2 cellular contexts compared by ENCODE assay signal in genomic region chr22:20963201-20964052, GRCh38.
TF ChIP-seq lines count a peak whose summit lies in the region.

No MANE protein-coding gene starts in this region.

TF ChIP-seq in SK-N-SH, 30 proteins besides CTCF, POLR2A, EP300 and RAD21 (continued from another document):
- no peak for TF ChIP-seq GATA2 (CRISPR knock-in tag; IDR thresholded peaks at IDR 0.05)
- no peak for TF ChIP-seq TAF1 (IDR thresholded peaks at IDR 0.05; ENCODE audit: borderline replicate concordance, low read depth, low read length)
- no peak for TF ChIP-seq FOXM1 (IDR thresholded peaks at IDR 0.05; ENCODE audit: low read depth)
- TF ChIP-seq GABPA (IDR thresholded peaks at IDR 0.05; ENCODE audit: low read depth), result no peak
- TF ChIP-seq FOXJ3 (CRISPR knock-in tag; IDR thresholded peaks at IDR 0.05), result no peak
- TF ChIP-seq NFIC (IDR thresholded peaks at IDR 0.05; ENCODE audit: borderline replicate concordance), result no peak
- TF ChIP-seq ZBTB33 (IDR thresholded peaks at IDR 0.05; ENCODE audit: borderline replicate concordance, low read depth), result no peak
- no peak for TF ChIP-seq RXRA (IDR thresholded peaks at IDR 0.05; ENCODE audit: borderline replicate concordance, low read depth)
- no peak for TF ChIP-seq CHD2 (IDR thresholded peaks at IDR 0.05; ENCODE audit: low read length, partially characterized antibody)
- no peak for TF ChIP-seq SMC3 (IDR thresholded peaks at IDR 0.05; ENCODE audit: low read depth, low read length)
- no peak for TF ChIP-seq YY1 (IDR thresholded peaks at IDR 0.05; ENCODE audit: low read depth)
- TF ChIP-seq JUND (IDR thresholded peaks at IDR 0.05), result no peak
- no peak for TF ChIP-seq TEAD4 (IDR thresholded peaks at IDR 0.05; ENCODE audit: borderline replicate concordance, insufficient read depth)
- TF ChIP-seq EZH2phosphoT487 (IDR thresholded peaks at IDR 0.05; ENCODE audit: borderline replicate concordance, low read depth), result no peak
- TF ChIP-seq, protein P1, sequence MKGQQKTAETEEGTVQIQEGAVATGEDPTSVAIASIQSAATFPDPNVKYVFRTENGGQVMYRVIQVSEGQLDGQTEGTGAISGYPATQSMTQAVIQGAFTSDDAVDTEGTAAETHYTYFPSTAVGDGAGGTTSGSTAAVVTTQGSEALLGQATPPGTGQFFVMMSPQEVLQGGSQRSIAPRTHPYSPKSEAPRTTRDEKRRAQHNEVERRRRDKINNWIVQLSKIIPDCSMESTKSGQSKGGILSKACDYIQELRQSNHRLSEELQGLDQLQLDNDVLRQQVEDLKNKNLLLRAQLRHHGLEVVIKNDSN (IDR thresholded peaks at IDR 0.05; ENCODE audit: borderline replicate concordance, low read depth), result no peak
- no peak for TF ChIP-seq RCOR1 (IDR thresholded peaks at IDR 0.05; ENCODE audit: low read length)

TF ChIP-seq in SK-N-SH treated with all-trans-retinoic acid at 6 μM for 48 hours, 23 proteins besides CTCF, POLR2A, EP300 and RAD21 (continued from another document):
- TF ChIP-seq GLIS3 (CRISPR knock-in tag; IDR thresholded peaks at IDR 0.05), result no peak
- TF ChIP-seq PPARA (CRISPR knock-in tag; IDR thresholded peaks at IDR 0.05; ENCODE audit: borderline replicate concordance), result no peak
- TF ChIP-seq ZNF8 (CRISPR knock-in tag; IDR thresholded peaks at IDR 0.05), result no peak
- TF ChIP-seq, protein P2, sequence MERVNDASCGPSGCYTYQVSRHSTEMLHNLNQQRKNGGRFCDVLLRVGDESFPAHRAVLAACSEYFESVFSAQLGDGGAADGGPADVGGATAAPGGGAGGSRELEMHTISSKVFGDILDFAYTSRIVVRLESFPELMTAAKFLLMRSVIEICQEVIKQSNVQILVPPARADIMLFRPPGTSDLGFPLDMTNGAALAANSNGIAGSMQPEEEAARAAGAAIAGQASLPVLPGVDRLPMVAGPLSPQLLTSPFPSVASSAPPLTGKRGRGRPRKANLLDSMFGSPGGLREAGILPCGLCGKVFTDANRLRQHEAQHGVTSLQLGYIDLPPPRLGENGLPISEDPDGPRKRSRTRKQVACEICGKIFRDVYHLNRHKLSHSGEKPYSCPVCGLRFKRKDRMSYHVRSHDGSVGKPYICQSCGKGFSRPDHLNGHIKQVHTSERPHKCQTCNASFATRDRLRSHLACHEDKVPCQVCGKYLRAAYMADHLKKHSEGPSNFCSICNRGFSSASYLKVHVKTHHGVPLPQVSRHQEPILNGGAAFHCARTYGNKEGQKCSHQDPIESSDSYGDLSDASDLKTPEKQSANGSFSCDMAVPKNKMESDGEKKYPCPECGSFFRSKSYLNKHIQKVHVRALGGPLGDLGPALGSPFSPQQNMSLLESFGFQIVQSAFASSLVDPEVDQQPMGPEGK (CRISPR knock-in tag; IDR thresholded peaks at IDR 0.05; ENCODE audit: borderline replicate concordance), result no peak
- no peak for TF ChIP-seq ZFP30 (CRISPR knock-in tag; IDR thresholded peaks at IDR 0.05)
- TF ChIP-seq TOX (CRISPR knock-in tag; IDR thresholded peaks at IDR 0.05; ENCODE audit: borderline replicate concordance), result no peak
- TF ChIP-seq ZC3H10 (CRISPR knock-in tag; IDR thresholded peaks at IDR 0.05), result no peak
- TF ChIP-seq ARNTL (CRISPR knock-in tag; IDR thresholded peaks at IDR 0.05; ENCODE audit: borderline replicate concordance, low read depth), result no peak
